Comparison of ENCODE assay signal across 15 cellular contexts in genomic region chrX:16585486-16586370, GRCh38.
A peak's percentile ranks its signal among the peaks of the same experiment; 100 is the strongest.
DNase-seq lines count a peak whose midpoint lies in the region; ATAC-seq and TF ChIP-seq lines count a peak whose summit lies in the region.
"Had no signal": no experiment of that assay in that cellular context is flagged by ENCODE, and none has a peak within 500 bp of the region (broad histone marks: within the 10 kb centered on the region; RNA-seq: fewer than 3 reads in every experiment).

No MANE protein-coding gene starts in this region.

- H3K4me2 ChIP-seq in mesendoderm (ENCODE audit: low read length), result no peak overlapping the region
- H3K4me2 ChIP-seq: PC-9 had no signal

- H3K27me3 ChIP-seq in HUES64 (ENCODE audit: insufficient read depth, low read length) (no peaks in the 10 kb centered on the region), mesendoderm (ENCODE audit: insufficient read depth, low read length, poor library complexity) (no peaks in the 10 kb centered on the region)

- H3K18ac ChIP-seq in mesendoderm (ENCODE audit: low read length), result no peak overlapping the region

- peaks cover 19% of the 10 kb centered on the region for H3K9me3 Mint-ChIP-seq in WTC11
- H3K9me3 Mint-ChIP-seq: HFFc6 had no signal

- H3K4me3 ChIP-seq in HUES64 (ENCODE audit: low read length) (no peak overlapping the region), mesendoderm (ENCODE audit: low read length) (no peak overlapping the region)
- H3K4me3 ChIP-seq: GM23248, PC-9 had no signal

- no peak overlapping the region for H3K4me3 Mint-ChIP-seq in WTC11
- H3K4me3 Mint-ChIP-seq: HFFc6 had no signal

- H3K4me1 Mint-ChIP-seq in WTC11, result peaks cover 37% of the 10 kb centered on the region

- H3K36me3 Mint-ChIP-seq in WTC11, result peaks cover 59% of the 10 kb centered on the region

- WGBS in HUES64, result 72% methylated on average over 6 of the region's 7 CpGs
- WGBS in mesendoderm (ENCODE audit: extremely low coverage, insufficient coverage, low lambda C conversion rate), result no CpG with 5 or more reads among the region's 7 CpGs

- no peak overlapping the region for H3K4ac ChIP-seq in mesendoderm (ENCODE audit: low read depth, low read length)

- no peak overlapping the region for H4K5ac ChIP-seq in mesendoderm (ENCODE audit: low read length)

- H3K9me3 ChIP-seq in HUES64 (ENCODE audit: insufficient read depth, low read depth, low read length), result peaks cover 11% of the 10 kb centered on the region; the same call in 1 of the 2 replicates
- H3K9me3 ChIP-seq: Caco-2 had no signal

- H3K27me3 Mint-ChIP-seq in WTC11 (ENCODE audit: low read depth), result no peaks in the 10 kb centered on the region; the same call in 1 of the 2 replicates

- no peak overlapping the region for H2BK120ac ChIP-seq in mesendoderm (ENCODE audit: low read depth, low read length)

- H3K36me3 ChIP-seq in HUES64 (ENCODE audit: insufficient read depth, low read length) (peaks cover 40% of the 10 kb centered on the region), mesendoderm (ENCODE audit: control insufficient read depth, insufficient read depth, low read length) (no peaks in the 10 kb centered on the region)

- H3K4me1 ChIP-seq in HUES64 (ENCODE audit: insufficient read depth, low read length) (peaks cover 16% of the 10 kb centered on the region; the same call in 1 of the 2 replicates), mesendoderm (ENCODE audit: control insufficient read depth, low read depth, low read length) (no peaks in the 10 kb centered on the region)

- H3K56ac ChIP-seq in mesendoderm (ENCODE audit: low read length), result no peak overlapping the region

- H3K79me2 ChIP-seq in mesendoderm (ENCODE audit: control insufficient read depth, insufficient read depth, low read length), result no peaks in the 10 kb centered on the region

- H3K27ac ChIP-seq in HUES64 (ENCODE audit: low read depth, low read length), result peak overlapping the region; percentile 88; the same call in 1 of the 2 replicates
- peak overlapping the region; percentile 62 for H3K27ac ChIP-seq in mesendoderm (ENCODE audit: low read depth, low read length)
- H3K27ac ChIP-seq: C4-2B, GM23248, PC-9 had no signal

- POLR2A ChIA-PET in WTC11 (lab: Charles Lee), result no interaction called here

- no peak for TF ChIP-seq CTCF in WTC11 (IDR thresholded peaks at IDR 0.05)

- H3K9ac ChIP-seq in HUES64 (ENCODE audit: low read depth, low read length) (no peak overlapping the region; the same call in 1 of the 2 replicates), mesendoderm (ENCODE audit: low read length) (no peak overlapping the region)
- H3K9ac ChIP-seq: GM23248 had no signal

- CTCF ChIA-PET in WTC11 (lab: Charles Lee), result no interaction called here

- no peak overlapping the region for H3K23ac ChIP-seq in mesendoderm (ENCODE audit: low read length)

- no peak overlapping the region for H2BK5ac ChIP-seq in mesendoderm (ENCODE audit: low read length)

- ATAC-seq in WTC11 (no peak), GM21786 (IDR thresholded peaks at IDR 0.05; ENCODE audit: unreplicated experiment) (no peak)

- DNase-seq in A172 (ENCODE audit: low spot score), result peak; percentile 70
- DNase-seq in WTC11 (ENCODE audit: low spot score), result no peak
- DNase-seq in mesendoderm, result peak; percentile 69
- no peak for DNase-seq in EL
- DNase-seq in activated CD4-positive, alpha-beta T cell treated with anti-CD3 and anti-CD28 coated beads for 48 hours, result no peak
- DNase-seq in NCI-H524 (lab: John Stamatoyannopoulos, UW), result no peak
- DNase-seq: Caco-2, GM23248, HFFc6, NCI-H1048, NCI-H2107, PC-9 had no signal

- no peaks in the 10 kb centered on the region for H3K79me1 ChIP-seq in mesendoderm (ENCODE audit: low read length)

- H2AK5ac ChIP-seq in mesendoderm (ENCODE audit: low read length), result no peak overlapping the region

- H3K27ac Mint-ChIP-seq in WTC11, result peak overlapping the region; percentile 86
- H3K27ac Mint-ChIP-seq: HFFc6 had no signal

- H4K8ac ChIP-seq in mesendoderm (ENCODE audit: low read depth, low read length), result no peak overlapping the region

- no peak overlapping the region for H2BK15ac ChIP-seq in mesendoderm (replicated peaks; ENCODE audit: low read depth)

TF ChIP-seq in WTC11, 78 proteins besides CTCF, POLR2A, EP300 and RAD21 (continues in another document):
- TF ChIP-seq ZSCAN18 (CRISPR knock-in tag; IDR thresholded peaks at IDR 0.05) (peak; percentile 94), JAZF1 (CRISPR knock-in tag; IDR thresholded peaks at IDR 0.05) (no peak), ZNF423 (CRISPR knock-in tag; IDR thresholded peaks at IDR 0.05) (peak; percentile 44; the same call in 1 of the 2 replicates), ZNF263 (CRISPR knock-in tag; IDR thresholded peaks at IDR 0.05; ENCODE audit: low read depth) (no peak), ZBTB43 (CRISPR knock-in tag; IDR thresholded peaks at IDR 0.05) (no peak), PRDM15 (CRISPR knock-in tag; IDR thresholded peaks at IDR 0.05) (no peak), TCF7 (CRISPR knock-in tag; IDR thresholded peaks at IDR 0.05; ENCODE audit: low read depth) (no peak), FOXP4 (CRISPR knock-in tag; IDR thresholded peaks at IDR 0.05) (no peak), USF2 (CRISPR knock-in tag; IDR thresholded peaks at IDR 0.05) (peak; percentile 51; the same call in 1 of the 2 replicates), MXD4 (CRISPR knock-in tag; IDR thresholded peaks at IDR 0.05; ENCODE audit: borderline replicate concordance) (peak; percentile 89; the same call in 1 of the 2 replicates)

Comparison
In these comparisons a context has a peak if more than half of its experiments do, and no peak if none do; other contexts are left out.
1. DNase-seq: peak in A172 (single experiment) and mesendoderm (single experiment); none in WTC11 (single experiment), EL (single experiment), activated CD4-positive, alpha-beta T cell treated with anti-CD3 and anti-CD28 coated beads for 48 hours (single experiment) and NCI-H524 (0 of 2).